1 cellular context compared by ENCODE assay signal in the genomic region with DNA sequence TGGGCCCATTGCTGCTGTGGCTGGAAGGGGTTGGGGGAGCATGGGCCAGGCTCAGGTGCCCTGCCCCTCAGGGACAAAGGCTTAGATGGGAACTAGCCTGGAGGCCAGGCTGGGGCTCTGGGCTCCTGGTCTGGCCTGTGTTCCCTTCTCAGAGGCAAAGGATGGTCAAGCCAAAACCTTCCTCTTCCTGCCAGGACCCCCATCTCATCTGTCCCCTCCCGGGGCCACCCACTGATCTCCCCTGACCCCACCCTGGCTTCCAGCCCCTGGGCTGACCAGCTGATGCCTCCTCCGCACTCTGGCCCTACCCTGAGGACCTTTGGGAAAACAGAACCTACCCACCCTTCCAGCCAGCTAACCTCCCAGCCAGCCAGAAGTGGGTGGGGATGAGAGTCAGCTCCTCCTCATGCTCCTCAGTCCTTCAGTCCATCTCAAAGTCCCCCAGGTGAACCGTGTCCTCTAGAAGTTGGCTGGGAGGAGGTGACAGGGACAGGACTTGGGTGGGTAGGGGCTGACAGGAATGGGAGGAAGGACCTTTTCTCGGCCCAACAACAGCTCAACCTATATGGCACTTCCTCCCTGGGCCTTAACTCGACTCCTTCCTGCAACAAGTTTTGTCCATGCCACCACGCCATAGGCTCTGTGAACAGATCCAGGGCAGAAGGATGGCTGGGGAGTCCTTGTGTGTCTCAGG.
TF ChIP-seq lines count a peak whose summit lies in the region.

No MANE protein-coding gene starts in this region.

TF ChIP-seq in HEK293, 187 proteins besides CTCF, POLR2A, EP300 and RAD21 (continued from another document):
- TF ChIP-seq MEIS1 (CRISPR knock-in tag; IDR thresholded peaks at IDR 0.05; ENCODE audit: borderline replicate concordance) = no peak
- no peak for TF ChIP-seq ZNF350 (tag by site-specific recombination; IDR thresholded peaks at IDR 0.05)
- no peak for TF ChIP-seq ZBTB49 (tag by site-specific recombination; IDR thresholded peaks at IDR 0.05; ENCODE audit: low read depth)
- TF ChIP-seq ZNF19 (tag by site-specific recombination; IDR thresholded peaks at IDR 0.05; ENCODE audit: low read depth) = no peak
